ENCODE assay signal across 3 cellular contexts in genomic region chr1:11682287-11682771, GRCh38.
TF ChIP-seq lines count a peak whose summit lies in the region.

No MANE protein-coding gene starts in this region.

TF ChIP-seq in SK-N-SH, 30 proteins besides CTCF, POLR2A, EP300 and RAD21:
- TF ChIP-seq NRF1 (IDR thresholded peaks at IDR 0.05; ENCODE audit: low read depth, low read length) (no peak), MEF2A (IDR thresholded peaks at IDR 0.05; ENCODE audit: borderline replicate concordance, low read depth) (no peak), MAX (IDR thresholded peaks at IDR 0.05; ENCODE audit: low read depth) (no peak)

TF ChIP-seq in SK-N-SH treated with all-trans-retinoic acid at 6 μM for 48 hours, 23 proteins besides CTCF, POLR2A, EP300 and RAD21:
- TF ChIP-seq ZC3H10 (CRISPR knock-in tag; IDR thresholded peaks at IDR 0.05) (no peak), PATZ1 (CRISPR knock-in tag; IDR thresholded peaks at IDR 0.05; ENCODE audit: borderline replicate concordance) (no peak), POU6F1 (CRISPR knock-in tag; IDR thresholded peaks at IDR 0.05; ENCODE audit: borderline replicate concordance, low read depth) (no peak), ESRRG (CRISPR knock-in tag; IDR thresholded peaks at IDR 0.05) (no peak), BACH2 (CRISPR knock-in tag; IDR thresholded peaks at IDR 0.05; ENCODE audit: borderline replicate concordance) (no peak), OSR1 (CRISPR knock-in tag; IDR thresholded peaks at IDR 0.05) (no peak), ZFP30 (CRISPR knock-in tag; IDR thresholded peaks at IDR 0.05) (no peak), GLIS3 (CRISPR knock-in tag; IDR thresholded peaks at IDR 0.05) (no peak)

TF ChIP-seq in H1, 55 proteins besides CTCF, POLR2A, EP300 and RAD21:
- TF ChIP-seq CHD7 (IDR thresholded peaks at IDR 0.05; ENCODE audit: insufficient replicate concordance, low read length) (peak; percentile 90), TCF12 (IDR thresholded peaks at IDR 0.05; ENCODE audit: low read depth, low read length) (peak; percentile 92), EGR1 (IDR thresholded peaks at IDR 0.05; ENCODE audit: borderline replicate concordance, low read depth, low read length) (peak; percentile 35; the same call in 1 of the 2 replicates), TEAD4 (IDR thresholded peaks at IDR 0.05; ENCODE audit: low read depth, low read length) (peak; percentile 75), SIN3A (conservative IDR thresholded peaks at IDR 0.05 in 1 of 2, IDR thresholded peaks at IDR 0.05 in 1 of 2; ENCODE audit: low read depth in 1 of 2, low read length in 2 of 2) (peak in 1 of 2 experiments; percentile 39; a peak in 2 of 4 replicates), RNF2 (IDR thresholded peaks at IDR 0.05; ENCODE audit: borderline replicate concordance, low read depth, low read length, missing control alignments, poor library complexity, severe bottlenecking) (no peak), SP1 (IDR thresholded peaks at IDR 0.05; ENCODE audit: low read depth, low read length) (peak; percentile 89), MAFK (IDR thresholded peaks at IDR 0.05; ENCODE audit: low read depth, low read length) (no peak), YY1 (IDR thresholded peaks at IDR 0.05; ENCODE audit: low read depth, low read length) (peak; percentile 11; the same call in 1 of the 2 replicates), TAF7 (optimal IDR thresholded peaks at IDR 0.05; ENCODE audit: borderline replicate concordance, low read depth, low read length) (no peak), NANOG (IDR thresholded peaks at IDR 0.05; ENCODE audit: insufficient read depth, low read depth, low read length, poor library complexity, severe bottlenecking) (peak; percentile 95), CTBP2 (IDR thresholded peaks at IDR 0.05; ENCODE audit: borderline replicate concordance, insufficient read depth, insufficient read length, low read length) (no peak), POLR2AphosphoS5 (IDR thresholded peaks at IDR 0.05; ENCODE audit: low read depth, low read length) (0 out of 2 replicates have a peak, but pooled peaks have one; percentile 18), RXRA (IDR thresholded peaks at IDR 0.05; ENCODE audit: insufficient read depth, low read depth, low read length) (peak; percentile 63; the same call in 1 of the 2 replicates), CBX8 (IDR thresholded peaks at IDR 0.05; ENCODE audit: borderline replicate concordance, low read depth, low read length) (no peak), ASH2L (IDR thresholded peaks at IDR 0.05; ENCODE audit: low read length) (no peak), TAF1 (IDR thresholded peaks at IDR 0.05; ENCODE audit: low read depth, low read length) (peak; percentile 60), HDAC2 (IDR thresholded peaks at IDR 0.05; ENCODE audit: borderline replicate concordance in 1 of 2, low read depth in 2 of 2, low read length in 2 of 2) (peak in 1 of 2 experiments; percentile 64; a peak in 1 of 4 replicates), BCL11A (IDR thresholded peaks at IDR 0.05; ENCODE audit: low read depth in 2 of 2, low read length in 2 of 2) (peak in 1 of 2 experiments; percentile 24), RBBP5 (IDR thresholded peaks at IDR 0.05; ENCODE audit: borderline replicate concordance, low read depth, low read length) (peak; percentile 42; the same call in 1 of the 2 replicates)
